ENCODE assay signal across 9 cellular contexts in the genomic region with DNA sequence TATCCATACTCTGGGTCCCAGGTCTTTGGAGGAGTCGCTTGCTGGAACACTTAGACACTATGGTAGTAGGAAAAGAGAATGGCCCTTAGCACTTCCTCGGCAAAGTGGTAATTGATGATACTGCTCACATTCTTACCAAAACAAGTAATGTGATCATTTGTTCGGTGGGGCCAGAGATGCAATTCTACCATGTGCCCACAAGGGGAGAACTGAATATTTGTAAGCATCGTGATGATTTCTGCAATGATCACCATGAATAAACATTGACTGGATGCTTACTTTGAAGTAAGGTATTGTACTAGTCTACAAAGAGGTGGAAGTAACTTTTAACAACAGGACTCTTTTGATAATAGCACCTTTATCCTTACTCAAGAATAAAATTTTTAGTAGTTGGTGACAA.
DNase-seq lines count a peak whose midpoint lies in the region; ATAC-seq and TF ChIP-seq lines count a peak whose summit lies in the region.
"Had no signal": no experiment of that assay in that cellular context is flagged by ENCODE, and none has a peak within 500 bp of the region (broad histone marks: within the 10 kb centered on the region; RNA-seq: fewer than 3 reads in every experiment).

No MANE protein-coding gene starts in this region.

- no peaks in the 10 kb centered on the region for H3K36me3 Mint-ChIP-seq in activated T-helper 2 cell treated with anti-CD3 and anti-CD28 coated beads, Interferon-gamma antibody, Interleukin-2, Interleukin-4, amounts not matched to agents 10 μg/mL and 5 μg/mL and 100 μg/mL, durations not matched to agents 14 hours and 24 hours and 36 hours (ENCODE audit: low read depth)

- ATAC-seq in GM18519 (IDR thresholded peaks at IDR 0.05; ENCODE audit: low FRiP score, unreplicated experiment) (no peak), HG03039 (IDR thresholded peaks at IDR 0.05; ENCODE audit: unreplicated experiment) (no peak)
- ATAC-seq: activated CD4-positive, alpha-beta T cell treated with anti-CD3 and anti-CD28 coated beads for 36 hours had no signal

- H3K27me3 Mint-ChIP-seq in activated T-helper 2 cell treated with anti-CD3 and anti-CD28 coated beads, Interferon-gamma antibody, Interleukin-2, Interleukin-4, amounts not matched to agents 10 μg/mL and 5 μg/mL and 100 μg/mL, durations not matched to agents 14 hours and 24 hours and 36 hours (ENCODE audit: low read depth): peaks cover 9% of the 10 kb centered on the region

- TF ChIP-seq CTCF in AG04449 (IDR thresholded peaks at IDR 0.05; ENCODE audit: insufficient read depth, low read length, missing control alignments): peak; percentile 15
- TF ChIP-seq CTCF in GM13977 (IDR thresholded peaks at IDR 0.05; ENCODE audit: extremely low read depth, insufficient read depth, missing control alignments): peak; percentile 40
- TF ChIP-seq CTCF in foreskin fibroblast (IDR thresholded peaks at IDR 0.05; ENCODE audit: low read depth, low read length): peak; percentile 30

- POLR2A ChIA-PET in AG04449 (lab: Yijun Ruan, JAX): no interaction called here

- CTCF ChIA-PET in AG04449 (lab: Yijun Ruan, JAX): no interaction called here

- no peaks in the 10 kb centered on the region for H3K9me3 Mint-ChIP-seq in activated T-helper 2 cell treated with anti-CD3 and anti-CD28 coated beads, Interferon-gamma antibody, Interleukin-2, Interleukin-4, amounts not matched to agents 10 μg/mL and 5 μg/mL and 100 μg/mL, durations not matched to agents 14 hours and 24 hours and 36 hours

- DNase-seq in AG04449 (ENCODE audit: low read depth, low spot score) (no peak), GM13977 (ENCODE audit: low spot score) (no peak), RPMI7951 (ENCODE audit: low read depth) (peak; percentile 4), foreskin fibroblast (no peak), foreskin melanocyte (no peak)
- DNase-seq in activated T-helper 2 cell treated with anti-CD3 and anti-CD28 coated beads, Interferon-gamma antibody, Interleukin-2, Interleukin-4, amounts not matched to agents 10 μg/mL and 5 μg/mL and 100 μg/mL, durations not matched to agents 14 hours and 24 hours and 36 hours (ENCODE audit: low spot score): no peak
- DNase-seq: activated CD4-positive, alpha-beta T cell treated with anti-CD3 and anti-CD28 coated beads for 36 hours had no signal

- intact Hi-C loops in activated T-helper 2 cell treated with anti-CD3 and anti-CD28 coated beads, Interferon-gamma antibody, Interleukin-2, Interleukin-4, amounts not matched to agents 10 μg/mL and 5 μg/mL and 100 μg/mL, durations not matched to agents 14 hours and 24 hours and 36 hours (cut with micrococcal nuclease): no loop called here

- H3K4me3 ChIP-seq in AG04449 (ENCODE audit: low read depth, low read length) (no peak overlapping the region), foreskin fibroblast (ENCODE audit: low read depth in 1 of 2, low read length in 2 of 2) (no peak overlapping the region)

- no peak overlapping the region for H3K27ac Mint-ChIP-seq in activated T-helper 2 cell treated with anti-CD3 and anti-CD28 coated beads, Interferon-gamma antibody, Interleukin-2, Interleukin-4, amounts not matched to agents 10 μg/mL and 5 μg/mL and 100 μg/mL, durations not matched to agents 14 hours and 24 hours and 36 hours
- H3K27ac Mint-ChIP-seq: activated CD4-positive, alpha-beta T cell treated with anti-CD3 and anti-CD28 coated beads for 36 hours had no signal

- in situ Hi-C loops in GM13977 (cut with MboI; ENCODE audit: low pct_unique_long_range_greater_than_20kb, low sequenced_read_pairs, unreplicated experiment): no loop called here

- H3K4me1 Mint-ChIP-seq in activated T-helper 2 cell treated with anti-CD3 and anti-CD28 coated beads, Interferon-gamma antibody, Interleukin-2, Interleukin-4, amounts not matched to agents 10 μg/mL and 5 μg/mL and 100 μg/mL, durations not matched to agents 14 hours and 24 hours and 36 hours (ENCODE audit: low read depth): no peaks in the 10 kb centered on the region
- H3K4me1 Mint-ChIP-seq: activated CD4-positive, alpha-beta T cell treated with anti-CD3 and anti-CD28 coated beads for 36 hours had no signal

- no peak overlapping the region for H3K4me3 Mint-ChIP-seq in activated T-helper 2 cell treated with anti-CD3 and anti-CD28 coated beads, Interferon-gamma antibody, Interleukin-2, Interleukin-4, amounts not matched to agents 10 μg/mL and 5 μg/mL and 100 μg/mL, durations not matched to agents 14 hours and 24 hours and 36 hours (ENCODE audit: low read depth)
- H3K4me3 Mint-ChIP-seq: activated CD4-positive, alpha-beta T cell treated with anti-CD3 and anti-CD28 coated beads for 36 hours had no signal
